Comparison of ENCODE assay signal across 8 cellular contexts in genomic region chrX:99480728-99481127, GRCh38.
"Had no signal": no experiment of that assay in that cellular context is flagged by ENCODE, and none has a peak within 500 bp of the region (broad histone marks: within the 10 kb centered on the region; RNA-seq: fewer than 3 reads in every experiment).

No MANE protein-coding gene starts in this region.

- DNase-seq: GDM1, GF-D8 had no signal

- ATAC-seq: GM12878 had no signal

- FAIRE-seq: G401.6, GM12878, GM12891, GM12892, GM18507, GM19239 had no signal

- H3K4me3 ChIP-seq: GM12878 had no signal
